1 cellular context compared by ENCODE assay signal in the genomic region with DNA sequence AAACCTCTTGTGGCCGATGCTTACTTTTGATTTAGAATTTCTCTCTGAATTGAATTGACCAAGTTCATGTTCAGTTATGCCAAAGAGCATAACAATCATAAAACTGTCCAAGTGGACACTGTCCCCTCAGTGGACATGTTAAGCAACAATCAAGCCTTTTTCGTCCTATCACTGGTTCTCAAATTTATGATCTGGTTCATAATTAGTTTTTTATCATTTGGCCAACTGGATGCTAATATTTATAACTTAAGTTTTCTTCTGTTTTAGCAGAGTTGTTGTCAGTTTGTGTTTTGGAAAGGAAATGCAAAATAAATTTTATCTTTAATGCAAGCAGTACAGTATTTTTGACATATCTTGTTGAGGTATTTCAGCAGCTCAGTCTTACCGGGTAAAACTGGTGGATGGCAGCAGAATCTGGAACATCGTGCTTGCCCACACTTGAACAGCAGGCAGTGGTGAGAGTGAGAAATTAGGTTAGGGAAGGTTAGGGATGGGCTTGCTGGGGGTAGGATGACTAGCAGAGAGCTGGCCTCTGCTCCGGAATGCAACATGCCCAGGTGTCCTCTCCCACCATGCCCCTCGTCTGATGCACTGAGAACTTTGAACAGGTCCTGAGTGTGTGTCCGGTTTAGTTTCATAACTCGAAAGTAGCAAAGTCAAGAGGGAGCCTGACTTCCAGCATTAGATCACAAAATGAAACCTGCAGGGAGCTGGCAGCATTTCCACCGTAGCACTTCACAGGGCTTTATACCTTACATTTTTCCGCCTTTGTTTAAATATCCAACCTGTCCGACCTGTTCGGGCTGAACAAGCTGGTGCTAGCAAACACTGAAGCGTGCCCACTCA.
TF ChIP-seq lines count a peak whose summit lies in the region.

No MANE protein-coding gene starts in this region.

TF ChIP-seq in HepG2, 621 proteins besides CTCF, POLR2A, EP300 and RAD21 (continued from another document and continues in another):
- TF ChIP-seq HMGXB4 (CRISPR knock-in tag; IDR thresholded peaks at IDR 0.05; ENCODE audit: borderline replicate concordance in 1 of 2, low read depth in 1 of 2), result peak in 1 of 2 experiments; percentile 33; a peak in 1 of 4 replicates
- TF ChIP-seq KMT2A (CRISPR knock-in tag; IDR thresholded peaks at IDR 0.05), result 0 out of 2 replicates have a peak, but pooled peaks have one; percentile 52
- TF ChIP-seq NFIC (IDR thresholded peaks at IDR 0.05; ENCODE audit: low read length), result no peak
- no peak for TF ChIP-seq ZNF24 (IDR thresholded peaks at IDR 0.05)
- TF ChIP-seq NFATC3 (CRISPR knock-in tag; IDR thresholded peaks at IDR 0.05), result no peak
- TF ChIP-seq RAD51 (IDR thresholded peaks at IDR 0.05; ENCODE audit: borderline replicate concordance), result no peak
- no peak for TF ChIP-seq FOXK1 (CRISPR knock-in tag; IDR thresholded peaks at IDR 0.05; ENCODE audit: borderline replicate concordance, low read depth)
- no peak for TF ChIP-seq FOXJ3 (CRISPR knock-in tag; IDR thresholded peaks at IDR 0.05; ENCODE audit: borderline replicate concordance)
- no peak for TF ChIP-seq TRAFD1 (CRISPR knock-in tag; IDR thresholded peaks at IDR 0.05; ENCODE audit: borderline replicate concordance)
- TF ChIP-seq SNRNP70 (IDR thresholded peaks at IDR 0.05; ENCODE audit: low read depth, low read length), result no peak
- TF ChIP-seq ZNF260 (CRISPR knock-in tag; IDR thresholded peaks at IDR 0.05; ENCODE audit: borderline replicate concordance, low read depth), result no peak
- TF ChIP-seq ZBTB1 (CRISPR knock-in tag; IDR thresholded peaks at IDR 0.05; ENCODE audit: borderline replicate concordance), result no peak
- no peak for TF ChIP-seq ZBTB37 (CRISPR knock-in tag; IDR thresholded peaks at IDR 0.05)
- TF ChIP-seq HNRNPL (IDR thresholded peaks at IDR 0.05; ENCODE audit: low read depth, low read length), result no peak
- TF ChIP-seq, protein P1, sequence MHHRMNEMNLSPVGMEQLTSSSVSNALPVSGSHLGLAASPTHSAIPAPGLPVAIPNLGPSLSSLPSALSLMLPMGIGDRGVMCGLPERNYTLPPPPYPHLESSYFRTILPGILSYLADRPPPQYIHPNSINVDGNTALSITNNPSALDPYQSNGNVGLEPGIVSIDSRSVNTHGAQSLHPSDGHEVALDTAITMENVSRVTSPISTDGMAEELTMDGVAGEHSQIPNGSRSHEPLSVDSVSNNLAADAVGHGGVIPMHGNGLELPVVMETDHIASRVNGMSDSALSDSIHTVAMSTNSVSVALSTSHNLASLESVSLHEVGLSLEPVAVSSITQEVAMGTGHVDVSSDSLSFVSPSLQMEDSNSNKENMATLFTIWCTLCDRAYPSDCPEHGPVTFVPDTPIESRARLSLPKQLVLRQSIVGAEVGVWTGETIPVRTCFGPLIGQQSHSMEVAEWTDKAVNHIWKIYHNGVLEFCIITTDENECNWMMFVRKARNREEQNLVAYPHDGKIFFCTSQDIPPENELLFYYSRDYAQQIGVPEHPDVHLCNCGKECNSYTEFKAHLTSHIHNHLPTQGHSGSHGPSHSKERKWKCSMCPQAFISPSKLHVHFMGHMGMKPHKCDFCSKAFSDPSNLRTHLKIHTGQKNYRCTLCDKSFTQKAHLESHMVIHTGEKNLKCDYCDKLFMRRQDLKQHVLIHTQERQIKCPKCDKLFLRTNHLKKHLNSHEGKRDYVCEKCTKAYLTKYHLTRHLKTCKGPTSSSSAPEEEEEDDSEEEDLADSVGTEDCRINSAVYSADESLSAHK (CRISPR knock-in tag; IDR thresholded peaks at IDR 0.05; ENCODE audit: borderline replicate concordance), result no peak
- no peak for TF ChIP-seq ZNF350 (CRISPR knock-in tag; IDR thresholded peaks at IDR 0.05; ENCODE audit: borderline replicate concordance, low read depth)
- TF ChIP-seq ZNF512B (CRISPR knock-in tag; IDR thresholded peaks at IDR 0.05; ENCODE audit: borderline replicate concordance), result no peak
- TF ChIP-seq, protein P2, sequence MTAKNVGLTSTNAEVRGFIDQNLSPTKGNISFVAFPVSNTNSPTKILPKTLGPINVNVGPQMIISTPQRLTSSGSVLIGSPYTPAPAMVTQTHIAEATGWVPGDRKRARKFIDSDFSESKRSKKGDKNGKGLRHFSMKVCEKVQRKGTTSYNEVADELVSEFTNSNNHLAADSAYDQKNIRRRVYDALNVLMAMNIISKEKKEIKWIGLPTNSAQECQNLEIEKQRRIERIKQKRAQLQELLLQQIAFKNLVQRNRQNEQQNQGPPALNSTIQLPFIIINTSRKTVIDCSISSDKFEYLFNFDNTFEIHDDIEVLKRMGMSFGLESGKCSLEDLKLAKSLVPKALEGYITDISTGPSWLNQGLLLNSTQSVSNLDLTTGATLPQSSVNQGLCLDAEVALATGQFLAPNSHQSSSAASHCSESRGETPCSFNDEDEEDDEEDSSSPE (CRISPR knock-in tag; IDR thresholded peaks at IDR 0.05), result no peak
- peak; percentile 65; the same call in 1 of the 2 replicates for TF ChIP-seq ZNF431 (CRISPR knock-in tag; IDR thresholded peaks at IDR 0.05; ENCODE audit: borderline replicate concordance, low read depth)
- no peak for TF ChIP-seq TCF7L2 (IDR thresholded peaks at IDR 0.05; ENCODE audit: low read depth, low read length)
- no peak for TF ChIP-seq RFXANK (CRISPR knock-in tag; IDR thresholded peaks at IDR 0.05)
- no peak for TF ChIP-seq ZNF30 (CRISPR knock-in tag; IDR thresholded peaks at IDR 0.05)
- TF ChIP-seq ZNF615 (CRISPR knock-in tag; IDR thresholded peaks at IDR 0.05; ENCODE audit: borderline replicate concordance), result no peak
- TF ChIP-seq ZNF20 (CRISPR knock-in tag; IDR thresholded peaks at IDR 0.05), result no peak
- no peak for TF ChIP-seq NFE2L2 (IDR thresholded peaks at IDR 0.05; ENCODE audit: low read length)
- no peak for TF ChIP-seq NONO (IDR thresholded peaks at IDR 0.05)
- TF ChIP-seq NONO (CRISPR knock-in tag; conservative IDR thresholded peaks at IDR 0.05), result no peak; the same call in 1 of the 2 replicates
- TF ChIP-seq ZFYVE20 (CRISPR knock-in tag; IDR thresholded peaks at IDR 0.05; ENCODE audit: borderline replicate concordance, low read depth), result no peak
- TF ChIP-seq CENPX (CRISPR knock-in tag; IDR thresholded peaks at IDR 0.05), result no peak
- no peak for TF ChIP-seq ZNF367 (CRISPR knock-in tag; IDR thresholded peaks at IDR 0.05; ENCODE audit: borderline replicate concordance)
- TF ChIP-seq SYNCRIP (IDR thresholded peaks at IDR 0.05; ENCODE audit: insufficient read depth, low read depth, low read length), result no peak
- no peak for TF ChIP-seq CC2D1A (CRISPR knock-in tag; IDR thresholded peaks at IDR 0.05)
- no peak for TF ChIP-seq SIN3A (IDR thresholded peaks at IDR 0.05; ENCODE audit: borderline replicate concordance, low read depth, low read length)
- no peak for TF ChIP-seq PTBP1 (IDR thresholded peaks at IDR 0.05; ENCODE audit: low read depth, low read length, poor library complexity, severe bottlenecking)
- no peak for TF ChIP-seq SIX4 (CRISPR knock-in tag; IDR thresholded peaks at IDR 0.05)
- TF ChIP-seq ATAD3A (CRISPR knock-in tag; IDR thresholded peaks at IDR 0.05), result no peak
- no peak for TF ChIP-seq TMF1 (CRISPR knock-in tag; IDR thresholded peaks at IDR 0.05; ENCODE audit: low read depth)
- no peak for TF ChIP-seq NFKBIZ (CRISPR knock-in tag; IDR thresholded peaks at IDR 0.05)
- TF ChIP-seq MEF2D (CRISPR knock-in tag; IDR thresholded peaks at IDR 0.05), result no peak
- peak; percentile 79 for TF ChIP-seq ELF3 (CRISPR knock-in tag; IDR thresholded peaks at IDR 0.05)
- no peak for TF ChIP-seq ZNF597 (CRISPR knock-in tag; IDR thresholded peaks at IDR 0.05)
- TF ChIP-seq ZFX (CRISPR knock-in tag; IDR thresholded peaks at IDR 0.05; ENCODE audit: low read depth), result peak; percentile 51; the same call in 1 of the 2 replicates
- no peak for TF ChIP-seq SP1 (IDR thresholded peaks at IDR 0.05)
- no peak for TF ChIP-seq SP1 (CRISPR knock-in tag; IDR thresholded peaks at IDR 0.05)
- no peak for TF ChIP-seq HOXA9 (CRISPR knock-in tag; IDR thresholded peaks at IDR 0.05; ENCODE audit: borderline replicate concordance)
- no peak for TF ChIP-seq NPAS2 (CRISPR knock-in tag; IDR thresholded peaks at IDR 0.05; ENCODE audit: borderline replicate concordance)
- TF ChIP-seq NCOA5 (CRISPR knock-in tag; IDR thresholded peaks at IDR 0.05), result no peak
- no peak for TF ChIP-seq FOXP1 (IDR thresholded peaks at IDR 0.05)
- peak; percentile 61; the same call in 1 of the 2 replicates for TF ChIP-seq FOXP1 (CRISPR knock-in tag; IDR thresholded peaks at IDR 0.05)
- TF ChIP-seq SMARCC2 (IDR thresholded peaks at IDR 0.05), result no peak
- no peak for TF ChIP-seq ZNF12 (CRISPR knock-in tag; IDR thresholded peaks at IDR 0.05)
- TF ChIP-seq JARID2 (CRISPR knock-in tag; IDR thresholded peaks at IDR 0.05; ENCODE audit: insufficient replicate concordance), result no peak
- TF ChIP-seq, protein P3, sequence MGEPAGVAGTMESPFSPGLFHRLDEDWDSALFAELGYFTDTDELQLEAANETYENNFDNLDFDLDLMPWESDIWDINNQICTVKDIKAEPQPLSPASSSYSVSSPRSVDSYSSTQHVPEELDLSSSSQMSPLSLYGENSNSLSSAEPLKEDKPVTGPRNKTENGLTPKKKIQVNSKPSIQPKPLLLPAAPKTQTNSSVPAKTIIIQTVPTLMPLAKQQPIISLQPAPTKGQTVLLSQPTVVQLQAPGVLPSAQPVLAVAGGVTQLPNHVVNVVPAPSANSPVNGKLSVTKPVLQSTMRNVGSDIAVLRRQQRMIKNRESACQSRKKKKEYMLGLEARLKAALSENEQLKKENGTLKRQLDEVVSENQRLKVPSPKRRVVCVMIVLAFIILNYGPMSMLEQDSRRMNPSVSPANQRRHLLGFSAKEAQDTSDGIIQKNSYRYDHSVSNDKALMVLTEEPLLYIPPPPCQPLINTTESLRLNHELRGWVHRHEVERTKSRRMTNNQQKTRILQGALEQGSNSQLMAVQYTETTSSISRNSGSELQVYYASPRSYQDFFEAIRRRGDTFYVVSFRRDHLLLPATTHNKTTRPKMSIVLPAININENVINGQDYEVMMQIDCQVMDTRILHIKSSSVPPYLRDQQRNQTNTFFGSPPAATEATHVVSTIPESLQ (CRISPR knock-in tag; conservative IDR thresholded peaks at IDR 0.05), result 0 out of 2 replicates have a peak, but pooled peaks have one; percentile 36
- no peak for TF ChIP-seq ZNF10 (CRISPR knock-in tag; IDR thresholded peaks at IDR 0.05; ENCODE audit: borderline replicate concordance, low read depth)
- TF ChIP-seq FOXM1 (CRISPR knock-in tag; IDR thresholded peaks at IDR 0.05), result no peak
